Comparison of ENCODE assay signal across 1 cellular context in genomic region chr11:102402556-102402955, GRCh38.
TF ChIP-seq lines count a peak whose summit lies in the region.

No MANE protein-coding gene starts in this region.

TF ChIP-seq in GM23338, 12 proteins besides CTCF, POLR2A, EP300 and RAD21 (continued from another document):
- no peak for TF ChIP-seq ZNF462 (CRISPR knock-in tag; IDR thresholded peaks at IDR 0.05)
- no peak for TF ChIP-seq EZH2 (IDR thresholded peaks at IDR 0.05; ENCODE audit: low read depth, unreplicated experiment)
- no peak for TF ChIP-seq REST (IDR thresholded peaks at IDR 0.05; ENCODE audit: unreplicated experiment)
- no peak for TF ChIP-seq JUNB (IDR thresholded peaks at IDR 0.05; ENCODE audit: unreplicated experiment)
- no peak for TF ChIP-seq STAT1 (IDR thresholded peaks at IDR 0.05; ENCODE audit: unreplicated experiment)
- TF ChIP-seq ETS1 (IDR thresholded peaks at IDR 0.05), result no peak
